In the genomic region with DNA sequence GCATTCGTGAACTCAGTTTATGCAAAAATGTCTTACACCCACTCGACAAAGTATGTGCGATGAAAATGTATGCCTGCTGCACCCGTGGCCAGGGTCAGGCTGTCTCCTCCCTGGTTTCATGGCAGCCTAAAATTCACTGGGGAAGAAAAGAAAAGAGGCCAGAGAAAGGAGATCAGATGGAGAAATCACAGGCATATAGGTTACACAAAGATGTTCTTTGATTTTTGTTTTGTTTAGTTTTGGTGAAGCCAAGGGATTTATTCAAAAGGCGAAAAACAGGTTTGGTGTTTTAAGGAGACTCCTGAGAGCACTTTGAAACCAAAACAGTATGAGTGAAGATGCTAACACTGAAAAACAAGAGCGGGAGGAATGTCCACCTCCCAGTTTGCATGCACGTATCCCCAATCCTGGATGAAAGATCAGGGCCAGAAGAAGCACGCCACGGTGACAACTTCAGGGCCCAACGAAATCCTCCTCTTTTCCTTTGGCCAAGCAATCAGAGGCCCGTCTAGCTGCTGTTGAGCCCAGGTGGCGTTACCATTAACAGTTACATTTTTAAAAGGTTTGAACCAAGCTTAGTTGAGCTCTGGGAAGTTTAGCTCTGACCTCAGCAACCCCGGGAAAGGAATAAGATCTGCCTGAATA, we compare ENCODE assay signal across 8 cellular contexts. TPM values are rescaled to one million over a fixed set of nuclear protein-coding genes. Genes with fewer than 3 reads are reported as not detected.
A peak's percentile ranks its signal among the peaks of the same experiment; 100 is the strongest.
DNase-seq lines count a peak whose midpoint lies in the region; ATAC-seq and TF ChIP-seq lines count a peak whose summit lies in the region.

No MANE protein-coding gene starts in this region.

- H3K4me1 ChIP-seq in OCI-LY7 (ENCODE audit: insufficient read depth, low read length, poor library complexity, severe bottlenecking) (peaks cover 48% of the 10 kb centered on the region), psoas muscle (no peaks in the 10 kb centered on the region)

- DNase-seq in DMS53 (lab: John Stamatoyannopoulos, UW) = peak; percentile 70
- DNase-seq in DMS53 treated with DMSO at 0.1 percent for 48 hours (lab: John Stamatoyannopoulos, UW; ENCODE audit: unreplicated experiment) = no peak
- DNase-seq in OCI-LY7 (ENCODE audit: low spot score) = peak; percentile 31
- DNase-seq in epithelial cell of esophagus (ENCODE audit: low read depth) = no peak
- no peak for DNase-seq in psoas muscle
- no peak for DNase-seq in cortex of kidney (lab: John Stamatoyannopoulos, UW)
- DNase-seq in stimulated activated CD4-positive, alpha-beta T cell treated with anti-CD3 and anti-CD28 coated beads, Interleukin-4, amount 100 ng/mL, for 24 hours = no peak
- no peak for DNase-seq in D341Med (ENCODE audit: low spot score)

- H3K4me3 ChIP-seq in OCI-LY7 (ENCODE audit: low read depth, low read length, poor library complexity, severe bottlenecking) = peak overlapping the region; percentile 84
- peak overlapping the region; percentile 72 for H3K4me3 ChIP-seq in epithelial cell of esophagus (ENCODE audit: low read length)
- peak overlapping the region; percentile 89 for H3K4me3 ChIP-seq in psoas muscle

- TF ChIP-seq CTCF in OCI-LY7 (conservative IDR thresholded peaks at IDR 0.05; ENCODE audit: low read length) (no peak), epithelial cell of esophagus (IDR thresholded peaks at IDR 0.05; ENCODE audit: insufficient read depth, low read depth, low read length, missing control alignments) (no peak), psoas muscle (IDR thresholded peaks at IDR 0.05) (no peak)

- POLR2A ChIA-PET in OCI-LY7 (lab: Charles Lee) = interaction anchor here (1.5 kb wide), 1 partner anchor 118 kb away, joined by 7 read pairs; no protein-coding TSS in a partner anchor

- H3K4me2 ChIP-seq in OCI-LY7 (ENCODE audit: low read length) = peak overlapping the region; percentile 95

- H2AFZ ChIP-seq in OCI-LY7 (ENCODE audit: low read length) = peak overlapping the region; percentile 93

- intact Hi-C loops in OCI-LY7 (cut with micrococcal nuclease; ENCODE audit: unreplicated experiment) = loop anchor here (2.0 to 10.0 kb wide), 5 partner anchors 70 to 584 kb away; partner anchors contain the start of genes BCL10, CTBS, MCOLN2 and SAMD13
- intact Hi-C loops in psoas muscle (cut with DNase I) = no loop called here

- 40 to 44% (median 42%) methylated on average over 13 of the region's 13 CpGs for WGBS in psoas muscle, 3 donors

- BruUV-seq in OCI-LY7 (replicated peaks; lab: Mats Ljungman, UMichigan) = TSS peak; percentile 91

- peaks cover 47% of the 10 kb centered on the region for H3K79me2 ChIP-seq in OCI-LY7 (ENCODE audit: insufficient read depth, low read depth, low read length)

- no peaks in the 10 kb centered on the region for H3K9me2 ChIP-seq in OCI-LY7 (ENCODE audit: insufficient read depth, low read length)

- peaks cover 24% of the 10 kb centered on the region; the same call in 1 of the 2 replicates for H4K20me1 ChIP-seq in OCI-LY7 (ENCODE audit: insufficient read depth, low read length)

- H3K27ac ChIP-seq in OCI-LY7 (ENCODE audit: low read depth, low read length, poor library complexity, severe bottlenecking) (peak overlapping the region; percentile 77), psoas muscle (peak overlapping the region; percentile 75)

- H3K27me3 ChIP-seq in psoas muscle (ENCODE audit: insufficient read depth in 3 of 3, low read length in 2 of 3) = no peaks in the 10 kb centered on the region

- CTCF ChIA-PET in OCI-LY7 (lab: Charles Lee; ENCODE audit: unreplicated experiment) = no interaction called here

- H3K36me3 ChIP-seq in OCI-LY7 (ENCODE audit: insufficient read depth, low read length) (no peaks in the 10 kb centered on the region; the same call in 1 of the 2 replicates), psoas muscle (ENCODE audit: insufficient read depth in 1 of 2, low read depth in 1 of 2) (no peaks in the 10 kb centered on the region)

- H3K9me3 ChIP-seq in OCI-LY7 (ENCODE audit: low read length) = no peaks in the 10 kb centered on the region
- no peaks in the 10 kb centered on the region for H3K9me3 ChIP-seq in psoas muscle

- ATAC-seq in psoas muscle = no peak

RNA-seq across cellular contexts. Expression of gene SSX2IP, which starts 1.0 kb away (rescaled TPM):
- 24.1 and 29.9 TPM in 2 replicates for total RNA-seq in OCI-LY7 (2014; rRNA removed; shearing (Covaris generic))
- total RNA-seq in OCI-LY7 (2022) (24.4 and 28.1 TPM in 2 replicates), psoas muscle (1 to 10 TPM; 4.4 to 8.6 (median 7.9) TPM)
- polyA plus RNA-seq in psoas muscle = 10 to 100 TPM in 1 of 3 donors, 1 to 10 TPM in 2; 2.2 to 12.8 (median 2.6) TPM

Comparison
In these comparisons a context has a peak if more than half of its experiments do, and no peak if none do; other contexts are left out.
1. DNase-seq: peak in DMS53 (single experiment) and OCI-LY7 (single experiment); none in DMS53 treated with DMSO at 0.1 percent for 48 hours (single experiment), epithelial cell of esophagus (single experiment), psoas muscle (0 of 2), cortex of kidney (single experiment), stimulated activated CD4-positive, alpha-beta T cell treated with anti-CD3 and anti-CD28 coated beads, Interleukin-4, amount 100 ng/mL, for 24 hours (single experiment) and D341Med (single experiment).
2. Peak in every context shown above with its lines, with median percentiles within 50 percentile points of each other: H3K4me3 ChIP-seq.